Comparison of ENCODE assay signal across 18 cellular contexts in the genomic region with DNA sequence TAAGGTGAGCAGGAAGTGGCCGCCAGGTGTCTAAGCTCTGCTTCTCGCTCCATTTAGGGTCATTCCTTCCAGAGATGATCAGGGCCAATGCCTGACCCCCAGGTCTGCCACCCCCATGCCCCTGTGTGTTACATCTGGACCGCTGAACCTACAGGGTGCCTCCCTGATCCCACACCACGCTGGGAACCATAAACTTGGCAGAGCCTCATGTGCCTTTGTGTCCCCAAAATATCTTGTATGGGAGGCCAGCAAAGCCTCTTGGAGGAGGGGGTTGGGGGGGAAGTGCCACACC. TPM values are rescaled to one million over a fixed set of nuclear protein-coding genes. Genes with fewer than 3 reads are reported as not detected.
DNase-seq lines count a peak whose midpoint lies in the region; ATAC-seq and TF ChIP-seq lines count a peak whose summit lies in the region.
"Had no signal": no experiment of that assay in that cellular context is flagged by ENCODE, and none has a peak within 500 bp of the region (broad histone marks: within the 10 kb centered on the region; RNA-seq: fewer than 3 reads in every experiment).

No MANE protein-coding gene starts in this region.

- H3K27ac ChIP-seq in colonic mucosa (peak overlapping the region; percentile 77), stomach (peak overlapping the region; percentile 50 to 97 (median 67)), lower lobe of right lung (no peak overlapping the region)
- H3K27ac ChIP-seq: HL-60 had no signal

- intact Hi-C loops in colonic mucosa (cut with DNase I) = no loop called here
- intact Hi-C loops in mucosa of descending colon (cut with DNase I, micrococcal nuclease) = no loop called here
- intact Hi-C loops in stomach (cut with DNase I; ENCODE audit: low total_unique reads) = no loop called here
- intact Hi-C loops in lower lobe of right lung (cut with DNase I) = no loop called here

- H3F3A ChIP-seq in Loucy (ENCODE audit: low read depth) = no peaks in the 10 kb centered on the region

- H3K36me3 ChIP-seq in Loucy (ENCODE audit: insufficient read depth, low read length) (no peaks in the 10 kb centered on the region), colonic mucosa (no peaks in the 10 kb centered on the region), mucosa of descending colon (ENCODE audit: low read depth) (peaks cover 3% of the 10 kb centered on the region), stomach (peaks cover 0 to 10% (median 4%) of the 10 kb centered on the region in 4 donors), lower lobe of right lung (peaks cover 9% of the 10 kb centered on the region)

- no peak for ATAC-seq in mucosa of descending colon
- no peak for ATAC-seq in GM19463 (IDR thresholded peaks at IDR 0.05; ENCODE audit: unreplicated experiment)
- no peak for ATAC-seq in lower lobe of right lung
- ATAC-seq in HG02840 (IDR thresholded peaks at IDR 0.05; ENCODE audit: low FRiP score, unreplicated experiment) = no peak
- ATAC-seq: SK-N-SH treated with all-trans-retinoic acid at 6 μM for 48 hours had no signal

- H3K9ac ChIP-seq in Loucy (ENCODE audit: low read depth, low read length, poor library complexity, severe bottlenecking) = no peak overlapping the region
- H3K9ac ChIP-seq in colonic mucosa (ENCODE audit: low read depth in 2 of 2, low read length in 2 of 2) = peak overlapping the region; percentile 24 to 89

- H4K20me1 ChIP-seq in Loucy (ENCODE audit: insufficient read depth, low read length, poor library complexity, severe bottlenecking) = peaks cover 25% of the 10 kb centered on the region

- H3K9me3 ChIP-seq in Loucy (ENCODE audit: insufficient read depth, low read depth, low read length) (no peaks in the 10 kb centered on the region), colonic mucosa (no peaks in the 10 kb centered on the region), mucosa of descending colon (no peaks in the 10 kb centered on the region), stomach (no peaks in the 10 kb centered on the region), lower lobe of right lung (no peaks in the 10 kb centered on the region)

- no peak for TF ChIP-seq POLR2A in stomach (IDR thresholded peaks at IDR 0.05)

- peaks cover 43% of the 10 kb centered on the region for H3K79me2 ChIP-seq in Loucy (ENCODE audit: insufficient read depth, low read length)

- H3K4me1 ChIP-seq in Loucy (ENCODE audit: insufficient read depth, low read length, poor library complexity, severe bottlenecking) (peaks cover 30% of the 10 kb centered on the region), colonic mucosa (peaks cover 39% of the 10 kb centered on the region), mucosa of descending colon (ENCODE audit: low read depth) (peaks cover 52% of the 10 kb centered on the region), stomach (peaks cover 50 to 85% (median 75%) of the 10 kb centered on the region in 4 donors), lower lobe of right lung (peaks cover 52% of the 10 kb centered on the region)

- H2AFZ ChIP-seq in Loucy (ENCODE audit: low read length) = no peak overlapping the region

- 45 to 74% (median 58%) methylated on average over 4 of the region's 4 CpGs for WGBS in stomach, 5 donors

- H3K9me2 ChIP-seq in Loucy (replicated peaks; ENCODE audit: low read depth, low read length) = no peaks in the 10 kb centered on the region

- TF ChIP-seq CTCF in Loucy (conservative IDR thresholded peaks at IDR 0.05; ENCODE audit: low read length) (no peak), colonic mucosa (IDR thresholded peaks at IDR 0.05) (no peak), mucosa of descending colon (IDR thresholded peaks at IDR 0.05) (no peak), stomach (IDR thresholded peaks at IDR 0.05) (no peak), lower lobe of right lung (IDR thresholded peaks at IDR 0.05) (no peak)

- DNase-seq in colonic mucosa (no peak), mucosa of descending colon (peak in 2 of 3 donors; percentile 53 to 59), stomach (no peak), RKO (ENCODE audit: low spot score) (no peak), lower lobe of right lung (no peak)
- DNase-seq: ACHN, AML-193, DMS153, NCI-H1417 treated with DMSO at 0.1 percent for 48 hours, NCI-H2029, NCI-H2171, NCI-H748 treated with DMSO at 0.1 percent for 48 hours, SHP77 treated with DMSO at 0.1 percent for 48 hours had no signal

- H3K27me3 ChIP-seq in Loucy (ENCODE audit: insufficient read depth, low read length, poor library complexity, severe bottlenecking) (peaks cover 5% of the 10 kb centered on the region), colonic mucosa (no peaks in the 10 kb centered on the region), stomach (no peaks in the 10 kb centered on the region), lower lobe of right lung (ENCODE audit: low read depth) (no peaks in the 10 kb centered on the region)

- H3K4me2 ChIP-seq in Loucy (ENCODE audit: low read depth, low read length, poor library complexity, severe bottlenecking) = peak overlapping the region; percentile 40

- H3K4me3 ChIP-seq in Loucy (ENCODE audit: low read length, poor library complexity, severe bottlenecking) (no peak overlapping the region), colonic mucosa (no peak overlapping the region), mucosa of descending colon (no peak overlapping the region), stomach (peak overlapping the region in 1 of 4 donors; percentile 6), lower lobe of right lung (no peak overlapping the region)

- no peak for TF ChIP-seq EP300 in stomach (IDR thresholded peaks at IDR 0.05)

RNA-seq across cellular contexts. Expression of gene TST, which starts 3.7 kb away (rescaled TPM):
- total RNA-seq in colonic mucosa (100 to 1,000 TPM; 410 to 474 TPM), mucosa of descending colon (100 to 1,000 TPM; 170 to 494 (median 337) TPM), stomach (100 to 1,000 TPM in 1 of 5 donors, 10 to 100 TPM in 4; 51.8 to 709 (median 91.4) TPM), lower lobe of right lung (48.3 TPM)
- 100 to 1,000 TPM in 2 of 3 donors, 10 to 100 TPM in 1; 87.1 to 377 (median 103) TPM for polyA plus RNA-seq in stomach

RNA-seq across cellular contexts. Expression of gene MPST, which starts 4.0 kb away (rescaled TPM):
- total RNA-seq in colonic mucosa = 100 to 1,000 TPM; 217 to 259 TPM
- total RNA-seq in mucosa of descending colon = 100 to 1,000 TPM; 135 to 224 (median 186) TPM
- 1,000 to 10,000 TPM in 1 of 5 donors, 100 to 1,000 TPM in 2, 10 to 100 TPM in 2; 48.3 to 1,943 (median 152) TPM for total RNA-seq in stomach
- 100 to 1,000 TPM; 123 to 178 (median 172) TPM for polyA plus RNA-seq in stomach
- 73.2 TPM for total RNA-seq in lower lobe of right lung

RNA-seq across cellular contexts. Expression of gene KCTD17, which starts 36.0 kb away (rescaled TPM):
- 10 to 100 TPM; 25.4 to 39.9 TPM for total RNA-seq in colonic mucosa
- total RNA-seq in mucosa of descending colon = 10 to 100 TPM; 24.9 to 40.1 (median 31.3) TPM
- 10 to 100 TPM in 2 of 5 donors, 1 to 10 TPM in 3; 1.8 to 82.8 (median 5.9) TPM for total RNA-seq in stomach
- 10 to 100 TPM in 2 of 3 donors, 1 to 10 TPM in 1; 6.3 to 17.6 (median 12.1) TPM for polyA plus RNA-seq in stomach
- total RNA-seq in lower lobe of right lung = 24.2 TPM

Comparison
In these comparisons a context has a peak if more than half of its experiments do, and no peak if none do; other contexts are left out.
1. DNase-seq: peak in mucosa of descending colon (2 of 3); none in colonic mucosa (single experiment), stomach (single experiment), RKO (single experiment) and lower lobe of right lung (single experiment).